11 cellular contexts compared by ENCODE assay signal in genomic region chr5:136079195-136079985, GRCh38. TPM values are rescaled to one million over a fixed set of nuclear protein-coding genes. Genes with fewer than 3 reads are reported as not detected.
A peak's percentile ranks its signal among the peaks of the same experiment; 100 is the strongest.
DNase-seq lines count a peak whose midpoint lies in the region; ATAC-seq and TF ChIP-seq lines count a peak whose summit lies in the region.
"Had no signal": no experiment of that assay in that cellular context is flagged by ENCODE, and none has a peak within 500 bp of the region (broad histone marks: within the 10 kb centered on the region; RNA-seq: fewer than 3 reads in every experiment).

No MANE protein-coding gene starts in this region.

- H3K9ac ChIP-seq in H9 (ENCODE audit: extremely low read depth, insufficient read length, low read length) (no peak overlapping the region), mucosa of rectum (ENCODE audit: low read depth in 1 of 2, low read length in 2 of 2) (peak overlapping the region in 1 of 2 donors; percentile 32)

- H3K23ac ChIP-seq in H9 (ENCODE audit: insufficient read length, low read depth, low read length) = no peak overlapping the region

- H3K4me1 ChIP-seq in H9 (ENCODE audit: insufficient read depth, low read length) (peaks cover 6% of the 10 kb centered on the region), mucosa of rectum (ENCODE audit: control insufficient read depth in 2 of 2, insufficient read depth in 2 of 2, low read length in 2 of 2) (peaks cover 0 to 4% of the 10 kb centered on the region in 2 donors)

- H3K14ac ChIP-seq in H9 (ENCODE audit: insufficient read depth, low read length) = no peak overlapping the region

- TF ChIP-seq CTCF in CD14-positive monocyte (IDR thresholded peaks at IDR 0.05) (peak; percentile 28), H9 (conservative IDR thresholded peaks at IDR 0.05) (peak; percentile 36; the same call in 2 of the 3 replicates)

- H3K4ac ChIP-seq in H9 (ENCODE audit: low read depth, low read length) = no peak overlapping the region

- peaks cover 40 to 54% (median 40%) of the 10 kb centered on the region in 3 donors for H3K27me3 Mint-ChIP-seq in CD14-positive monocyte (ENCODE audit: low read depth in 3 of 3)
- peaks cover 15% of the 10 kb centered on the region for H3K27me3 Mint-ChIP-seq in H9 (ENCODE audit: low read depth)
- peaks cover 47% of the 10 kb centered on the region for H3K27me3 Mint-ChIP-seq in central memory CD8-positive, alpha-beta T cell

- no peak overlapping the region for H2BK20ac ChIP-seq in H9 (ENCODE audit: low read depth, low read length, poor library complexity, severe bottlenecking)

- no peak overlapping the region for H2BK15ac ChIP-seq in H9 (ENCODE audit: low read depth, low read length)

- H3K4me3 Mint-ChIP-seq in CD14-positive monocyte (peak overlapping the region; percentile 65 to 93), H9 (peak overlapping the region in 1 of 2 experiments; percentile 39; a peak in 2 of 5 replicates)
- peak overlapping the region; percentile 77 for H3K4me3 Mint-ChIP-seq in central memory CD8-positive, alpha-beta T cell

- H3K36me3 ChIP-seq in mucosa of rectum (ENCODE audit: control insufficient read depth in 2 of 2, insufficient read depth in 2 of 2, low read length in 2 of 2) = no peaks in the 10 kb centered on the region

- no peak overlapping the region for H2AK5ac ChIP-seq in H9 (ENCODE audit: insufficient read length, low read length)

- H3K27ac Mint-ChIP-seq in CD14-positive monocyte = peak overlapping the region in 4 of 7 donors; percentile 20 to 63 (median 42)
- no peak overlapping the region for H3K27ac Mint-ChIP-seq in H9
- peak overlapping the region; percentile 77 for H3K27ac Mint-ChIP-seq in central memory CD8-positive, alpha-beta T cell (ENCODE audit: low read depth)

- no peaks in the 10 kb centered on the region for H4K20me1 ChIP-seq in H9 (ENCODE audit: control insufficient read depth, insufficient read depth, insufficient read length)

- H4K5ac ChIP-seq in H9 (ENCODE audit: insufficient read length, low read depth, low read length) = no peak overlapping the region

- H2BK120ac ChIP-seq in H9 (ENCODE audit: low read depth, low read length, poor library complexity, severe bottlenecking) = no peak overlapping the region

- H2AFZ ChIP-seq in H9 (ENCODE audit: low read length) = no peak overlapping the region

- H2BK12ac ChIP-seq in H9 (ENCODE audit: insufficient read length, low read depth, low read length) = no peak overlapping the region

- no peak overlapping the region for H3T11ph ChIP-seq in H9 (ENCODE audit: low read length)

- H3K23me2 ChIP-seq in H9 (ENCODE audit: insufficient read length, low read depth, low read length, poor library complexity, severe bottlenecking) = no peaks in the 10 kb centered on the region

- H3K9me3 ChIP-seq in H9 (ENCODE audit: control insufficient read depth, low read depth, low read length) = no peaks in the 10 kb centered on the region
- no peaks in the 10 kb centered on the region for H3K9me3 ChIP-seq in mucosa of rectum (ENCODE audit: control insufficient read depth in 2 of 2, low read length in 2 of 2)

- H3K79me2 ChIP-seq in H9 (ENCODE audit: insufficient read depth, low read length) = no peaks in the 10 kb centered on the region

- intact Hi-C loops in CD14-positive monocyte (cut with micrococcal nuclease) = no loop called here

- H3K18ac ChIP-seq in H9 (ENCODE audit: insufficient read length, low read depth, low read length) = no peak overlapping the region

- peak overlapping the region; percentile 21 to 63 for H3K4me3 ChIP-seq in mucosa of rectum (ENCODE audit: low read length in 2 of 2)

- H3K27ac ChIP-seq in H9 (ENCODE audit: insufficient read length, low read depth, low read length) = no peak overlapping the region
- H3K27ac ChIP-seq in mucosa of rectum (ENCODE audit: low read depth in 2 of 2, low read length in 2 of 2) = no peak overlapping the region
- H3K27ac ChIP-seq: epithelial cell of prostate had no signal

- H3K9me3 Mint-ChIP-seq in CD14-positive monocyte (peaks cover 0 to 15% (median 0%) of the 10 kb centered on the region in 7 donors), H9 (no peaks in the 10 kb centered on the region)
- no peaks in the 10 kb centered on the region for H3K9me3 Mint-ChIP-seq in central memory CD8-positive, alpha-beta T cell

- H4K8ac ChIP-seq in H9 (replicated peaks; ENCODE audit: insufficient read length, low read depth, low read length) = no peak overlapping the region

- no peak overlapping the region for H4K91ac ChIP-seq in H9 (ENCODE audit: insufficient read length, low read depth, low read length)

- WGBS in H9 (ENCODE audit: extremely low coverage, insufficient read length, low lambda C conversion rate) = no CpG with 5 or more reads among the region's 25 CpGs

- no peaks in the 10 kb centered on the region for H3K36me3 Mint-ChIP-seq in CD14-positive monocyte
- H3K36me3 Mint-ChIP-seq in H9 (ENCODE audit: insufficient read depth in 1 of 3, low read depth in 3 of 3) = no peaks in the 10 kb centered on the region
- peaks cover 9% of the 10 kb centered on the region for H3K36me3 Mint-ChIP-seq in central memory CD8-positive, alpha-beta T cell (ENCODE audit: insufficient read depth)

- H3K4me1 Mint-ChIP-seq in CD14-positive monocyte (peaks cover 11% of the 10 kb centered on the region), H9 (peaks cover 5 to 6% of the 10 kb centered on the region in 2 experiments; a peak in 2 of 4 replicates)
- peaks cover 13% of the 10 kb centered on the region for H3K4me1 Mint-ChIP-seq in central memory CD8-positive, alpha-beta T cell

- H3K79me1 ChIP-seq in H9 (ENCODE audit: insufficient read depth, low read depth, low read length, poor library complexity, severe bottlenecking) = no peaks in the 10 kb centered on the region

- H3K56ac ChIP-seq in H9 (ENCODE audit: insufficient read length, low read depth, low read length) = no peak overlapping the region

- no peak for DNase-seq in CD14-positive monocyte (ENCODE audit: low spot score)
- peak; percentile 74 for DNase-seq in H9
- DNase-seq in central memory CD8-positive, alpha-beta T cell (ENCODE audit: low spot score in 2 of 2) = no peak
- no peak for DNase-seq in SHP77 (lab: John Stamatoyannopoulos, UW)
- DNase-seq in NCI-H1436 (lab: John Stamatoyannopoulos, UW) = no peak
- no peak for DNase-seq in NK-92 treated with Interleukin-12 subunit alpha and Interleukin-12 subunit beta, amount 100 ng/mL, for 24 hours (lab: John Stamatoyannopoulos, UW)
- DNase-seq: activated CD4-positive, alpha-beta T cell treated with anti-CD3 and anti-CD28 coated beads, Interleukin-2, amount 50 U/mL, for 4 hours; DMS79 had no signal

- H3K4me2 ChIP-seq in H9 (ENCODE audit: insufficient read depth, insufficient read length, low read length) = peak overlapping the region; percentile 14

- ATAC-seq in central memory CD8-positive, alpha-beta T cell (replicated peaks; ENCODE audit: extremely low read depth, poor library complexity, severe bottlenecking) = no peak
- ATAC-seq in HG02623 (IDR thresholded peaks at IDR 0.05; ENCODE audit: unreplicated experiment) = no peak

- H3K27me3 ChIP-seq in H9 (ENCODE audit: insufficient read depth, low read length) (no peaks in the 10 kb centered on the region), mucosa of rectum (ENCODE audit: control insufficient read depth in 2 of 2, insufficient read depth in 2 of 2, low read length in 2 of 2) (no peaks in the 10 kb centered on the region)

- no peak overlapping the region for H2BK5ac ChIP-seq in H9 (ENCODE audit: insufficient read length, low read length)

RNA-seq across cellular contexts. Expression of gene TGFBI, which starts 50.6 kb away (rescaled TPM):
- 100 to 1,000 TPM; 480 to 653 TPM for polyA plus RNA-seq in CD14-positive monocyte
- total RNA-seq in H9 (2021) = 3.2 and 4.7 TPM in 2 replicates

RNA-seq across cellular contexts. Expression of gene SMAD5, which starts 53.3 kb away (rescaled TPM):
- 10 to 100 TPM; 17.3 to 19.2 TPM for polyA plus RNA-seq in CD14-positive monocyte
- 58.3 and 69.3 TPM in 2 replicates for total RNA-seq in H9 (2021)

Comparison
In these comparisons a context has a peak if more than half of its experiments do, and no peak if none do; other contexts are left out.
1. H3K27ac Mint-ChIP-seq: peak in CD14-positive monocyte (4 of 7) and central memory CD8-positive, alpha-beta T cell (single experiment); none in H9 (0 of 3).